ENCODE assay signal across 1 cellular context in the genomic region with DNA sequence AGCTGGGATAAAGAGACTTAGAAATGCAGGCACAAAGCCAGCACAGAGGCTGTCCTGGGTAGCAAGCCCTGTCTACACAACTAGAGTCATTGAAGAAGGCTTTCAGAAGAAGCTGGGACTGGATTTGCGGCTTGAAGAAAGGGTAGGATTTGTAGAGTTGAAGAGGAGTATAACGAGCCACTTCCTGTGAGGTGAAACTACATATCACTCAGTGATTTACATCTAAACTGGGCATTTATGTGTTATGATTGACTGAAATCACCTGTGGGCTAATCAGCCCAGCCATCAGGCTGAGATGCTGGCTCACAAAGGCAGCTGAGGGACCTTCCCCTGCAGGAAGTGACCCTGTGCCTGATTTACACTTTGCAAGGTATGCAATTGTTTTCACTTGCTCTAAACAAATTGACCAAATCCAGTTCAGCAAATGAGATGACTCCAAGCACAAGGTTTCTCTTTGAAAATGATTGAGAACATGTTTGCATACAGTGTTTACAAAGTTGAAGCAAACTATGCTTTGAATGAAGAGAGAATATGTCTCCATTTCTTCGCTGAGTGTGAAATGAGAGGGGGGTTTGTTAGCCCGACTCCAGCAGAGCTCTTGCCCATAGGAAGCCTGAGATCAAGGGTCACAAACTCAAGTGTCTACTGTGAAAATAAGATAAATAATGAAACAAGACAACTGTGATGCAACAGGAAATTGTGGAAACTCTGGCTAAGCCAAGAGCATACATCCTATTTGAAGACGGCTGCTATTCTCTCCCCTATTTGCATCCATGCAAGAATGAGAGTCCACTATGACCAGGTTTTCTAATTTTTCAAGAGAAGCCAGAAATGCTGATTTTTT.
TF ChIP-seq lines count a peak whose summit lies in the region.

No MANE protein-coding gene starts in this region.

TF ChIP-seq in HepG2, 621 proteins besides CTCF, POLR2A, EP300 and RAD21 (continued from another document and continues in another):
- TF ChIP-seq, protein P1, sequence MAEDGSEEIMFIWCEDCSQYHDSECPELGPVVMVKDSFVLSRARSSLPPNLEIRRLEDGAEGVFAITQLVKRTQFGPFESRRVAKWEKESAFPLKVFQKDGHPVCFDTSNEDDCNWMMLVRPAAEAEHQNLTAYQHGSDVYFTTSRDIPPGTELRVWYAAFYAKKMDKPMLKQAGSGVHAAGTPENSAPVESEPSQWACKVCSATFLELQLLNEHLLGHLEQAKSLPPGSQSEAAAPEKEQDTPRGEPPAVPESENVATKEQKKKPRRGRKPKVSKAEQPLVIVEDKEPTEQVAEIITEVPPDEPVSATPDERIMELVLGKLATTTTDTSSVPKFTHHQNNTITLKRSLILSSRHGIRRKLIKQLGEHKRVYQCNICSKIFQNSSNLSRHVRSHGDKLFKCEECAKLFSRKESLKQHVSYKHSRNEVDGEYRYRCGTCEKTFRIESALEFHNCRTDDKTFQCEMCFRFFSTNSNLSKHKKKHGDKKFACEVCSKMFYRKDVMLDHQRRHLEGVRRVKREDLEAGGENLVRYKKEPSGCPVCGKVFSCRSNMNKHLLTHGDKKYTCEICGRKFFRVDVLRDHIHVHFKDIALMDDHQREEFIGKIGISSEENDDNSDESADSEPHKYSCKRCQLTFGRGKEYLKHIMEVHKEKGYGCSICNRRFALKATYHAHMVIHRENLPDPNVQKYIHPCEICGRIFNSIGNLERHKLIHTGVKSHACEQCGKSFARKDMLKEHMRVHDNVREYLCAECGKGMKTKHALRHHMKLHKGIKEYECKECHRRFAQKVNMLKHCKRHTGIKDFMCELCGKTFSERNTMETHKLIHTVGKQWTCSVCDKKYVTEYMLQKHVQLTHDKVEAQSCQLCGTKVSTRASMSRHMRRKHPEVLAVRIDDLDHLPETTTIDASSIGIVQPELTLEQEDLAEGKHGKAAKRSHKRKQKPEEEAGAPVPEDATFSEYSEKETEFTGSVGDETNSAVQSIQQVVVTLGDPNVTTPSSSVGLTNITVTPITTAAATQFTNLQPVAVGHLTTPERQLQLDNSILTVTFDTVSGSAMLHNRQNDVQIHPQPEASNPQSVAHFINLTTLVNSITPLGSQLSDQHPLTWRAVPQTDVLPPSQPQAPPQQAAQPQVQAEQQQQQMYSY (CRISPR knock-in tag; IDR thresholded peaks at IDR 0.05), result peak; percentile 93
- TF ChIP-seq RBM22 (optimal IDR thresholded peaks at IDR 0.05; ENCODE audit: low read length) (no peak), JDP2 (CRISPR knock-in tag; IDR thresholded peaks at IDR 0.05; ENCODE audit: borderline replicate concordance) (peak; percentile 75; the same call in 1 of the 2 replicates), ZNF746 (CRISPR knock-in tag; IDR thresholded peaks at IDR 0.05) (peak; percentile 93), IRF2 (CRISPR knock-in tag; IDR thresholded peaks at IDR 0.05) (peak; percentile 80), ZNF33B (CRISPR knock-in tag; IDR thresholded peaks at IDR 0.05) (peak; percentile 30; the same call in 1 of the 2 replicates), NFIB (CRISPR knock-in tag; IDR thresholded peaks at IDR 0.05; ENCODE audit: borderline replicate concordance) (no peak), TBX3 (IDR thresholded peaks at IDR 0.05; ENCODE audit: borderline replicate concordance) (peak; percentile 100), MIXL1 (CRISPR knock-in tag; IDR thresholded peaks at IDR 0.05) (peak; percentile 90), SRY (CRISPR knock-in tag; IDR thresholded peaks at IDR 0.05) (no peak; the same call in 1 of the 2 replicates), BHLHE40 (IDR thresholded peaks at IDR 0.05; ENCODE audit: low read length) (peak; percentile 45; the same call in 1 of the 2 replicates), JUN (CRISPR knock-in tag; IDR thresholded peaks at IDR 0.05) (peak; percentile 88), ZNF607 (CRISPR knock-in tag; IDR thresholded peaks at IDR 0.05; ENCODE audit: borderline replicate concordance) (0 out of 2 replicates have a peak, but pooled peaks have one; percentile 66), ZNF235 (CRISPR knock-in tag; IDR thresholded peaks at IDR 0.05; ENCODE audit: borderline replicate concordance) (no peak), SRSF4 (IDR thresholded peaks at IDR 0.05; ENCODE audit: low read depth, low read length, poor library complexity, severe bottlenecking) (no peak), ATF7 (IDR thresholded peaks at IDR 0.05) (no peak), ATF7 (CRISPR knock-in tag; IDR thresholded peaks at IDR 0.05) (peak; percentile 61; the same call in 1 of the 2 replicates), HMG20A (CRISPR knock-in tag; IDR thresholded peaks at IDR 0.05; ENCODE audit: borderline replicate concordance) (peak; percentile 100), MTA3 (CRISPR knock-in tag; IDR thresholded peaks at IDR 0.05) (no peak), SALL2 (CRISPR knock-in tag; IDR thresholded peaks at IDR 0.05) (peak; percentile 74; the same call in 1 of the 2 replicates), FOXK1 (CRISPR knock-in tag; IDR thresholded peaks at IDR 0.05; ENCODE audit: borderline replicate concordance, low read depth) (peak; percentile 99)
- TF ChIP-seq, protein P2, sequence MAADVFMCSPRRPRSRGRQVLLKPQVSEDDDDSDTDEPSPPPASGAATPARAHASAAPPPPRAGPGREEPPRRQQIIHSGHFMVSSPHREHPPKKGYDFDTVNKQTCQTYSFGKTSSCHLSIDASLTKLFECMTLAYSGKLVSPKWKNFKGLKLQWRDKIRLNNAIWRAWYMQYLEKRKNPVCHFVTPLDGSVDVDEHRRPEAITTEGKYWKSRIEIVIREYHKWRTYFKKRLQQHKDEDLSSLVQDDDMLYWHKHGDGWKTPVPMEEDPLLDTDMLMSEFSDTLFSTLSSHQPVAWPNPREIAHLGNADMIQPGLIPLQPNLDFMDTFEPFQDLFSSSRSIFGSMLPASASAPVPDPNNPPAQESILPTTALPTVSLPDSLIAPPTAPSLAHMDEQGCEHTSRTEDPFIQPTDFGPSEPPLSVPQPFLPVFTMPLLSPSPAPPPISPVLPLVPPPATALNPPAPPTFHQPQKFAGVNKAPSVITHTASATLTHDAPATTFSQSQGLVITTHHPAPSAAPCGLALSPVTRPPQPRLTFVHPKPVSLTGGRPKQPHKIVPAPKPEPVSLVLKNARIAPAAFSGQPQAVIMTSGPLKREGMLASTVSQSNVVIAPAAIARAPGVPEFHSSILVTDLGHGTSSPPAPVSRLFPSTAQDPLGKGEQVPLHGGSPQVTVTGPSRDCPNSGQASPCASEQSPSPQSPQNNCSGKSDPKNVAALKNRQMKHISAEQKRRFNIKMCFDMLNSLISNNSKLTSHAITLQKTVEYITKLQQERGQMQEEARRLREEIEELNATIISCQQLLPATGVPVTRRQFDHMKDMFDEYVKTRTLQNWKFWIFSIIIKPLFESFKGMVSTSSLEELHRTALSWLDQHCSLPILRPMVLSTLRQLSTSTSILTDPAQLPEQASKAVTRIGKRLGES (CRISPR knock-in tag; IDR thresholded peaks at IDR 0.05; ENCODE audit: borderline replicate concordance), result no peak; the same call in none of the 2 replicates
- TF ChIP-seq, protein P3, sequence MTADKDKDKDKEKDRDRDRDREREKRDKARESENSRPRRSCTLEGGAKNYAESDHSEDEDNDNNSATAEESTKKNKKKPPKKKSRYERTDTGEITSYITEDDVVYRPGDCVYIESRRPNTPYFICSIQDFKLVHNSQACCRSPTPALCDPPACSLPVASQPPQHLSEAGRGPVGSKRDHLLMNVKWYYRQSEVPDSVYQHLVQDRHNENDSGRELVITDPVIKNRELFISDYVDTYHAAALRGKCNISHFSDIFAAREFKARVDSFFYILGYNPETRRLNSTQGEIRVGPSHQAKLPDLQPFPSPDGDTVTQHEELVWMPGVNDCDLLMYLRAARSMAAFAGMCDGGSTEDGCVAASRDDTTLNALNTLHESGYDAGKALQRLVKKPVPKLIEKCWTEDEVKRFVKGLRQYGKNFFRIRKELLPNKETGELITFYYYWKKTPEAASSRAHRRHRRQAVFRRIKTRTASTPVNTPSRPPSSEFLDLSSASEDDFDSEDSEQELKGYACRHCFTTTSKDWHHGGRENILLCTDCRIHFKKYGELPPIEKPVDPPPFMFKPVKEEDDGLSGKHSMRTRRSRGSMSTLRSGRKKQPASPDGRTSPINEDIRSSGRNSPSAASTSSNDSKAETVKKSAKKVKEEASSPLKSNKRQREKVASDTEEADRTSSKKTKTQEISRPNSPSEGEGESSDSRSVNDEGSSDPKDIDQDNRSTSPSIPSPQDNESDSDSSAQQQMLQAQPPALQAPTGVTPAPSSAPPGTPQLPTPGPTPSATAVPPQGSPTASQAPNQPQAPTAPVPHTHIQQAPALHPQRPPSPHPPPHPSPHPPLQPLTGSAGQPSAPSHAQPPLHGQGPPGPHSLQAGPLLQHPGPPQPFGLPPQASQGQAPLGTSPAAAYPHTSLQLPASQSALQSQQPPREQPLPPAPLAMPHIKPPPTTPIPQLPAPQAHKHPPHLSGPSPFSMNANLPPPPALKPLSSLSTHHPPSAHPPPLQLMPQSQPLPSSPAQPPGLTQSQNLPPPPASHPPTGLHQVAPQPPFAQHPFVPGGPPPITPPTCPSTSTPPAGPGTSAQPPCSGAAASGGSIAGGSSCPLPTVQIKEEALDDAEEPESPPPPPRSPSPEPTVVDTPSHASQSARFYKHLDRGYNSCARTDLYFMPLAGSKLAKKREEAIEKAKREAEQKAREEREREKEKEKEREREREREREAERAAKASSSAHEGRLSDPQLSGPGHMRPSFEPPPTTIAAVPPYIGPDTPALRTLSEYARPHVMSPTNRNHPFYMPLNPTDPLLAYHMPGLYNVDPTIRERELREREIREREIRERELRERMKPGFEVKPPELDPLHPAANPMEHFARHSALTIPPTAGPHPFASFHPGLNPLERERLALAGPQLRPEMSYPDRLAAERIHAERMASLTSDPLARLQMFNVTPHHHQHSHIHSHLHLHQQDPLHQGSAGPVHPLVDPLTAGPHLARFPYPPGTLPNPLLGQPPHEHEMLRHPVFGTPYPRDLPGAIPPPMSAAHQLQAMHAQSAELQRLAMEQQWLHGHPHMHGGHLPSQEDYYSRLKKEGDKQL (CRISPR knock-in tag; IDR thresholded peaks at IDR 0.05; ENCODE audit: low read depth), result peak; percentile 99
- TF ChIP-seq, protein P4, sequence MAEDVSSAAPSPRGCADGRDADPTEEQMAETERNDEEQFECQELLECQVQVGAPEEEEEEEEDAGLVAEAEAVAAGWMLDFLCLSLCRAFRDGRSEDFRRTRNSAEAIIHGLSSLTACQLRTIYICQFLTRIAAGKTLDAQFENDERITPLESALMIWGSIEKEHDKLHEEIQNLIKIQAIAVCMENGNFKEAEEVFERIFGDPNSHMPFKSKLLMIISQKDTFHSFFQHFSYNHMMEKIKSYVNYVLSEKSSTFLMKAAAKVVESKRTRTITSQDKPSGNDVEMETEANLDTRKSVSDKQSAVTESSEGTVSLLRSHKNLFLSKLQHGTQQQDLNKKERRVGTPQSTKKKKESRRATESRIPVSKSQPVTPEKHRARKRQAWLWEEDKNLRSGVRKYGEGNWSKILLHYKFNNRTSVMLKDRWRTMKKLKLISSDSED (CRISPR knock-in tag; IDR thresholded peaks at IDR 0.05), result no peak
- TF ChIP-seq, protein P5, sequence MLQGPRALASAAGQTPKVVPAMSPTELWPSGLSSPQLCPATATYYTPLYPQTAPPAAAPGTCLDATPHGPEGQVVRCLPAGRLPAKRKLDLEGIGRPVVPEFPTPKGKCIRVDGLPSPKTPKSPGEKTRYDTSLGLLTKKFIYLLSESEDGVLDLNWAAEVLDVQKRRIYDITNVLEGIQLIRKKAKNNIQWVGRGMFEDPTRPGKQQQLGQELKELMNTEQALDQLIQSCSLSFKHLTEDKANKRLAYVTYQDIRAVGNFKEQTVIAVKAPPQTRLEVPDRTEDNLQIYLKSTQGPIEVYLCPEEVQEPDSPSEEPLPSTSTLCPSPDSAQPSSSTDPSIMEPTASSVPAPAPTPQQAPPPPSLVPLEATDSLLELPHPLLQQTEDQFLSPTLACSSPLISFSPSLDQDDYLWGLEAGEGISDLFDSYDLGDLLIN (CRISPR knock-in tag; IDR thresholded peaks at IDR 0.05; ENCODE audit: borderline replicate concordance), result peak; percentile 50; the same call in 1 of the 2 replicates
- TF ChIP-seq, protein P6, sequence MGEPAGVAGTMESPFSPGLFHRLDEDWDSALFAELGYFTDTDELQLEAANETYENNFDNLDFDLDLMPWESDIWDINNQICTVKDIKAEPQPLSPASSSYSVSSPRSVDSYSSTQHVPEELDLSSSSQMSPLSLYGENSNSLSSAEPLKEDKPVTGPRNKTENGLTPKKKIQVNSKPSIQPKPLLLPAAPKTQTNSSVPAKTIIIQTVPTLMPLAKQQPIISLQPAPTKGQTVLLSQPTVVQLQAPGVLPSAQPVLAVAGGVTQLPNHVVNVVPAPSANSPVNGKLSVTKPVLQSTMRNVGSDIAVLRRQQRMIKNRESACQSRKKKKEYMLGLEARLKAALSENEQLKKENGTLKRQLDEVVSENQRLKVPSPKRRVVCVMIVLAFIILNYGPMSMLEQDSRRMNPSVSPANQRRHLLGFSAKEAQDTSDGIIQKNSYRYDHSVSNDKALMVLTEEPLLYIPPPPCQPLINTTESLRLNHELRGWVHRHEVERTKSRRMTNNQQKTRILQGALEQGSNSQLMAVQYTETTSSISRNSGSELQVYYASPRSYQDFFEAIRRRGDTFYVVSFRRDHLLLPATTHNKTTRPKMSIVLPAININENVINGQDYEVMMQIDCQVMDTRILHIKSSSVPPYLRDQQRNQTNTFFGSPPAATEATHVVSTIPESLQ (CRISPR knock-in tag; conservative IDR thresholded peaks at IDR 0.05), result 0 out of 2 replicates have a peak, but pooled peaks have one; percentile 48
- TF ChIP-seq, protein P7, sequence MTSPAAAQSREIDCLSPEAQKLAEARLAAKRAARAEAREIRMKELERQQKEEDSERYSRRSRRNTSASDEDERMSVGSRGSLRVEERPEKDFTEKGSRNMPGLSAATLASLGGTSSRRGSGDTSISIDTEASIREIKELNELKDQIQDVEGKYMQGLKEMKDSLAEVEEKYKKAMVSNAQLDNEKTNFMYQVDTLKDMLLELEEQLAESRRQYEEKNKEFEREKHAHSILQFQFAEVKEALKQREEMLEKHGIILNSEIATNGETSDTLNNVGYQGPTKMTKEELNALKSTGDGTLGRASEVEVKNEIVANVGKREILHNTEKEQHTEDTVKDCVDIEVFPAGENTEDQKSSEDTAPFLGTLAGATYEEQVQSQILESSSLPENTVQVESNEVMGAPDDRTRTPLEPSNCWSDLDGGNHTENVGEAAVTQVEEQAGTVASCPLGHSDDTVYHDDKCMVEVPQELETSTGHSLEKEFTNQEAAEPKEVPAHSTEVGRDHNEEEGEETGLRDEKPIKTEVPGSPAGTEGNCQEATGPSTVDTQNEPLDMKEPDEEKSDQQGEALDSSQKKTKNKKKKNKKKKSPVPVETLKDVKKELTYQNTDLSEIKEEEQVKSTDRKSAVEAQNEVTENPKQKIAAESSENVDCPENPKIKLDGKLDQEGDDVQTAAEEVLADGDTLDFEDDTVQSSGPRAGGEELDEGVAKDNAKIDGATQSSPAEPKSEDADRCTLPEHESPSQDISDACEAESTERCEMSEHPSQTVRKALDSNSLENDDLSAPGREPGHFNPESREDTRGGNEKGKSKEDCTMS (CRISPR knock-in tag; conservative IDR thresholded peaks at IDR 0.05), result no peak
